Comparison of ENCODE assay signal across 8 cellular contexts in the genomic region with DNA sequence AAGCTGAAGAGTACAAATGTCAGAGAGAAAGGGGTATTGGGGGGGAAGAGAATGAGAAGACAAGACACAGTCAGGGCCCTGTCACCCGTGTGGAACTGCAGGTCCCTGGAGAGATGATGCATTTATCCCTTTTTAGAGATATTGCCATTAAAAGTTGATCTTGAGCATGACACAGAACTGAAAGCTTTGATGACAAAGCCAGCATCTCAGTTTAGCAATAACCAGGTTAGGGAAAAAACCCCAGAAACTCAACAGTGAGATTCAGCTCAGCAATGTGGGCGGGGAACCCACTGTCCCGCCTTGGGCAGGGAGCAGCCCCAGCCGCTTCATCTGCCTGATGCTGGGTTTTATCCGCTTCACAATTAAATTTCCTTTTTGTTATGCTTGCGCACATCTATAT.
DNase-seq lines count a peak whose midpoint lies in the region; ATAC-seq and TF ChIP-seq lines count a peak whose summit lies in the region.

No MANE protein-coding gene starts in this region.

- H3K36me3 Mint-ChIP-seq in T-cell: no peaks in the 10 kb centered on the region

- ATAC-seq in GM21381 (IDR thresholded peaks at IDR 0.05; ENCODE audit: unreplicated experiment) (peak; percentile 63), HG03469 (IDR thresholded peaks at IDR 0.05; ENCODE audit: unreplicated experiment) (peak; percentile 60), right lobe of liver (peak in 1 of 4 donors; percentile 16), T-cell (replicated peaks in 1 of 4) (no peak)

- peaks cover 0 to 49% (median 12%) of the 10 kb centered on the region in 4 donors for H3K4me1 ChIP-seq in right lobe of liver
- no peaks in the 10 kb centered on the region for H3K4me1 ChIP-seq in OCI-LY7 (ENCODE audit: insufficient read depth, low read length, poor library complexity, severe bottlenecking)

- H4K20me1 ChIP-seq in OCI-LY7 (ENCODE audit: insufficient read depth, low read length): no peaks in the 10 kb centered on the region

- peak; percentile 61 for DNase-seq in GM06990 (ENCODE audit: extremely low read depth, insufficient read length)
- DNase-seq in right lobe of liver: peak in 1 of 3 donors; percentile 38
- no peak for DNase-seq in T-cell
- DNase-seq in SW 1271 (lab: John Stamatoyannopoulos, UW): no peak
- no peak for DNase-seq in GM03348 (ENCODE audit: low spot score)
- no peak for DNase-seq in OCI-LY7 (ENCODE audit: low spot score)

- H3K36me3 ChIP-seq in GM06990 (ENCODE audit: control insufficient read depth, insufficient read depth, low read length): no peaks in the 10 kb centered on the region
- H3K36me3 ChIP-seq in right lobe of liver: no peaks in the 10 kb centered on the region
- no peaks in the 10 kb centered on the region for H3K36me3 ChIP-seq in OCI-LY7 (ENCODE audit: insufficient read depth, low read length)

- no peak overlapping the region for H3K4me2 ChIP-seq in OCI-LY7 (ENCODE audit: low read length)

- intact Hi-C loops in right lobe of liver (cut with DNase I): no loop called here
- intact Hi-C loops in OCI-LY7 (cut with micrococcal nuclease; ENCODE audit: unreplicated experiment): no loop called here

- no TSS peak for BruUV-seq in OCI-LY7 (replicated peaks; lab: Mats Ljungman, UMichigan)

- H3K27ac ChIP-seq in right lobe of liver (peak overlapping the region; percentile 84 to 96 (median 96)), OCI-LY7 (ENCODE audit: low read depth, low read length, poor library complexity, severe bottlenecking) (no peak overlapping the region)

- H3K27me3 Mint-ChIP-seq in T-cell: peaks cover 0 to 5% of the 10 kb centered on the region in 2 donors

- no peak overlapping the region for H3K27ac Mint-ChIP-seq in T-cell

- no peak for TF ChIP-seq CTCF in GM06990 (IDR thresholded peaks at IDR 0.05; ENCODE audit: insufficient read depth, low read length, poor library complexity, severe bottlenecking)
- TF ChIP-seq CTCF in right lobe of liver (IDR thresholded peaks at IDR 0.05): no peak
- TF ChIP-seq CTCF in OCI-LY7 (conservative IDR thresholded peaks at IDR 0.05; ENCODE audit: low read length): no peak

- H3K9me3 Mint-ChIP-seq in T-cell: no peaks in the 10 kb centered on the region

- peaks cover 0 to 2% (median 0%) of the 10 kb centered on the region in 3 donors for H3K4me1 Mint-ChIP-seq in T-cell

- H3K27me3 ChIP-seq in GM06990 (replicated peaks; ENCODE audit: control insufficient read depth, insufficient read depth, low read length) (no peaks in the 10 kb centered on the region), right lobe of liver (no peaks in the 10 kb centered on the region)

- POLR2A ChIA-PET in T-cell (lab: Charles Lee) (no interaction called here), OCI-LY7 (lab: Charles Lee) (no interaction called here)

- WGBS in right lobe of liver (ENCODE audit: insufficient coverage, low coverage, low lambda C conversion rate, missing lambda C conversion rate): 75% methylated on average over 6 of the region's 6 CpGs

- no peaks in the 10 kb centered on the region for H3K79me2 ChIP-seq in OCI-LY7 (ENCODE audit: insufficient read depth, low read depth, low read length)

- TF ChIP-seq POLR2A in right lobe of liver (IDR thresholded peaks at IDR 0.05): no peak

- CTCF ChIA-PET in T-cell (lab: Charles Lee): interaction anchor here in 1 of 2 donors (0.8 kb wide), 1 partner anchor 44 kb away, joined by 3 read pairs; no protein-coding TSS in a partner anchor
- CTCF ChIA-PET in OCI-LY7 (lab: Charles Lee; ENCODE audit: unreplicated experiment): no interaction called here

- H3K4me3 Mint-ChIP-seq in T-cell: no peak overlapping the region

- H3K4me3 ChIP-seq in GM06990 (replicated peaks; ENCODE audit: low read depth, low read length): peak overlapping the region; percentile 25
- no peak overlapping the region for H3K4me3 ChIP-seq in right lobe of liver
- H3K4me3 ChIP-seq in OCI-LY7 (ENCODE audit: low read depth, low read length, poor library complexity, severe bottlenecking): no peak overlapping the region

- no peaks in the 10 kb centered on the region for H3K9me2 ChIP-seq in OCI-LY7 (ENCODE audit: insufficient read depth, low read length)

- no peaks in the 10 kb centered on the region for H3K9me3 ChIP-seq in right lobe of liver
- no peaks in the 10 kb centered on the region for H3K9me3 ChIP-seq in OCI-LY7 (ENCODE audit: low read length)

- H2AFZ ChIP-seq in OCI-LY7 (ENCODE audit: low read length): no peak overlapping the region

Comparison
In these comparisons a context has a peak if more than half of its experiments do, and no peak if none do; other contexts are left out.
1. ATAC-seq: peak in GM21381 (single experiment) and HG03469 (single experiment); none in T-cell (0 of 4).